In the genomic region with DNA sequence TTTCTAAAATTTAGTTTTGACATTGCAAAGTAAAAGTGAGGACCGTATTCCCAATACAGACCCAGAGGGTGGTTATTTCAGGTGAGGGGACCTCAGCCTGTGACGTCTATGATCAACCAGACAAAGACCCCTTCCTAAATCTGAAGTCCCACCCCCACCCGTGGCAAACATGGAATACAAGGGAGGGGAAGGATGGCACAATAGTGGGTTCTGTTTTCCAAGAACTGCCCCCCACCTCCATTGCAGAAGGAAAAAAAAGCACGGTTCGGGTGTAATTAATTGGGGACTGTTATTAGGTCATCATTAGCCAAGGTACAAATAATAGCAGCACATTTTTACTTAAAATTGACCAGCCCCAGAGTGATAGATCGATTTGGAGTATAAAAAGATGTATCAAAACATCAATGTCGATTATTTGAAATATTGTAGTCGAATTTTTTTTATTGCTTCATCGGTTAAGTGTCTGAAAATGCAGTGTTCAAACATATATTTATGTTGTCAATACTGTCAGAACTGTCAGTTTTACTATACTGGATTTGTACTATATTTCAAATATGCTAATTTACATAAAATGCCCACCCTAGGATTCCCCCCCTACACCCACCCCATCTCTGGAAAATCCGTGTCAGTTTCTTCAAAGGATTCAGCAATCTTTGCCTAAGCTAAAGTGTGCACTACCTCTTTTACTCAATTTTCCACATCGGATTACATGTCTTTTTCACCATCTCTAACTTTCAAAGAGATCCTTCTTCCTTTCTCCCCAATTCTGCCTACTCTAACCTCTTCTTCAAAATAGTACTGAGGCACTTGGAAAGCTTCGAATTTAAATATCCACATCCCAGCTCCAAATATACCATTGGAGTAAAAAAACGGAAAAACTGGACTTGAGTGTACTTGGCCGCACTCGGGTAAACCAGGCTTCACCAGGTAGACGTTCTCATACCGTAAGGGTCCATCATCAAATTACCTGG, we compare ENCODE assay signal across 2 cellular contexts.
A peak's percentile ranks its signal among the peaks of the same experiment; 100 is the strongest.
TF ChIP-seq lines count a peak whose summit lies in the region.

No MANE protein-coding gene starts in this region.

TF ChIP-seq in GM23338, 12 proteins besides CTCF, POLR2A, EP300 and RAD21:
- TF ChIP-seq, protein P1, sequence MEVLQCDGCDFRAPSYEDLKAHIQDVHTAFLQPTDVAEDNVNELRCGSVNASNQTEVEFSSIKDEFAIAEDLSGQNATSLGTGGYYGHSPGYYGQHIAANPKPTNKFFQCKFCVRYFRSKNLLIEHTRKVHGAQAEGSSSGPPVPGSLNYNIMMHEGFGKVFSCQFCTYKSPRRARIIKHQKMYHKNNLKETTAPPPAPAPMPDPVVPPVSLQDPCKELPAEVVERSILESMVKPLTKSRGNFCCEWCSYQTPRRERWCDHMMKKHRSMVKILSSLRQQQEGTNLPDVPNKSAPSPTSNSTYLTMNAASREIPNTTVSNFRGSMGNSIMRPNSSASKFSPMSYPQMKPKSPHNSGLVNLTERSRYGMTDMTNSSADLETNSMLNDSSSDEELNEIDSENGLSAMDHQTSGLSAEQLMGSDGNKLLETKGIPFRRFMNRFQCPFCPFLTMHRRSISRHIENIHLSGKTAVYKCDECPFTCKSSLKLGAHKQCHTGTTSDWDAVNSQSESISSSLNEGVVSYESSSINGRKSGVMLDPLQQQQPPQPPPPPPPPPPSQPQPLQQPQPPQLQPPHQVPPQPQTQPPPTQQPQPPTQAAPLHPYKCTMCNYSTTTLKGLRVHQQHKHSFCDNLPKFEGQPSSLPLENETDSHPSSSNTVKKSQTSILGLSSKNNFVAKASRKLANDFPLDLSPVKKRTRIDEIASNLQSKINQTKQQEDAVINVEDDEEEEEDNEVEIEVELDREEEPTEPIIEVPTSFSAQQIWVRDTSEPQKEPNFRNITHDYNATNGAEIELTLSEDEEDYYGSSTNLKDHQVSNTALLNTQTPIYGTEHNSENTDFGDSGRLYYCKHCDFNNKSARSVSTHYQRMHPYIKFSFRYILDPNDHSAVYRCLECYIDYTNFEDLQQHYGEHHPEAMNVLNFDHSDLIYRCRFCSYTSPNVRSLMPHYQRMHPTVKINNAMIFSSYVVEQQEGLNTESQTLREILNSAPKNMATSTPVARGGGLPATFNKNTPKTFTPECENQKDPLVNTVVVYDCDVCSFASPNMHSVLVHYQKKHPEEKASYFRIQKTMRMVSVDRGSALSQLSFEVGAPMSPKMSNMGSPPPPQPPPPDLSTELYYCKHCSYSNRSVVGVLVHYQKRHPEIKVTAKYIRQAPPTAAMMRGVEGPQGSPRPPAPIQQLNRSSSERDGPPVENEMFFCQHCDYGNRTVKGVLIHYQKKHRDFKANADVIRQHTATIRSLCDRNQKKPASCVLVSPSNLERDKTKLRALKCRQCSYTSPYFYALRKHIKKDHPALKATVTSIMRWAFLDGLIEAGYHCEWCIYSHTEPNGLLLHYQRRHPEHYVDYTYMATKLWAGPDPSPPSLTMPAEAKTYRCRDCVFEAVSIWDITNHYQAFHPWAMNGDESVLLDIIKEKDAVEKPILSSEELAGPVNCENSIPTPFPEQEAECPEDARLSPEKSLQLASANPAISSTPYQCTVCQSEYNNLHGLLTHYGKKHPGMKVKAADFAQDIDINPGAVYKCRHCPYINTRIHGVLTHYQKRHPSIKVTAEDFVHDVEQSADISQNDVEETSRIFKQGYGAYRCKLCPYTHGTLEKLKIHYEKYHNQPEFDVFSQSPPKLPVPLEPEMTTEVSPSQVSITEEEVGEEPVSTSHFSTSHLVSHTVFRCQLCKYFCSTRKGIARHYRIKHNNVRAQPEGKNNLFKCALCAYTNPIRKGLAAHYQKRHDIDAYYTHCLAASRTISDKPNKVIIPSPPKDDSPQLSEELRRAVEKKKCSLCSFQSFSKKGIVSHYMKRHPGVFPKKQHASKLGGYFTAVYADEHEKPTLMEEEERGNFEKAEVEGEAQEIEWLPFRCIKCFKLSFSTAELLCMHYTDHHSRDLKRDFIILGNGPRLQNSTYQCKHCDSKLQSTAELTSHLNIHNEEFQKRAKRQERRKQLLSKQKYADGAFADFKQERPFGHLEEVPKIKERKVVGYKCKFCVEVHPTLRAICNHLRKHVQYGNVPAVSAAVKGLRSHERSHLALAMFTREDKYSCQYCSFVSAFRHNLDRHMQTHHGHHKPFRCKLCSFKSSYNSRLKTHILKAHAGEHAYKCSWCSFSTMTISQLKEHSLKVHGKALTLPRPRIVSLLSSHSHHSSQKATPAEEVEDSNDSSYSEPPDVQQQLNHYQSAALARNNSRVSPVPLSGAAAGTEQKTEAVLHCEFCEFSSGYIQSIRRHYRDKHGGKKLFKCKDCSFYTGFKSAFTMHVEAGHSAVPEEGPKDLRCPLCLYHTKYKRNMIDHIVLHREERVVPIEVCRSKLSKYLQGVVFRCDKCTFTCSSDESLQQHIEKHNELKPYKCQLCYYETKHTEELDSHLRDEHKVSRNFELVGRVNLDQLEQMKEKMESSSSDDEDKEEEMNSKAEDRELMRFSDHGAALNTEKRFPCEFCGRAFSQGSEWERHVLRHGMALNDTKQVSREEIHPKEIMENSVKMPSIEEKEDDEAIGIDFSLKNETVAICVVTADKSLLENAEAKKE (CRISPR knock-in tag; IDR thresholded peaks at IDR 0.05), result no peak
- TF ChIP-seq POLR2AphosphoS5 (IDR thresholded peaks at IDR 0.05; ENCODE audit: low read depth) (no peak), EZH2phosphoT487 (IDR thresholded peaks at IDR 0.05; ENCODE audit: unreplicated experiment) (no peak), JUNB (IDR thresholded peaks at IDR 0.05; ENCODE audit: unreplicated experiment) (peak; percentile 36), EZH2 (IDR thresholded peaks at IDR 0.05; ENCODE audit: low read depth, unreplicated experiment) (peak; percentile 78)

TF ChIP-seq in WTC11, 78 proteins besides CTCF, POLR2A, EP300 and RAD21 (continued from another document):
- TF ChIP-seq, protein P2, sequence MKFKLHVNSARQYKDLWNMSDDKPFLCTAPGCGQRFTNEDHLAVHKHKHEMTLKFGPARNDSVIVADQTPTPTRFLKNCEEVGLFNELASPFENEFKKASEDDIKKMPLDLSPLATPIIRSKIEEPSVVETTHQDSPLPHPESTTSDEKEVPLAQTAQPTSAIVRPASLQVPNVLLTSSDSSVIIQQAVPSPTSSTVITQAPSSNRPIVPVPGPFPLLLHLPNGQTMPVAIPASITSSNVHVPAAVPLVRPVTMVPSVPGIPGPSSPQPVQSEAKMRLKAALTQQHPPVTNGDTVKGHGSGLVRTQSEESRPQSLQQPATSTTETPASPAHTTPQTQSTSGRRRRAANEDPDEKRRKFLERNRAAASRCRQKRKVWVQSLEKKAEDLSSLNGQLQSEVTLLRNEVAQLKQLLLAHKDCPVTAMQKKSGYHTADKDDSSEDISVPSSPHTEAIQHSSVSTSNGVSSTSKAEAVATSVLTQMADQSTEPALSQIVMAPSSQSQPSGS (CRISPR knock-in tag; IDR thresholded peaks at IDR 0.05; ENCODE audit: borderline replicate concordance, low read depth), result no peak
- TF ChIP-seq RELA (CRISPR knock-in tag; IDR thresholded peaks at IDR 0.05; ENCODE audit: borderline replicate concordance), result no peak
- no peak for TF ChIP-seq GTF2I (CRISPR knock-in tag; conservative IDR thresholded peaks at IDR 0.05)
- TF ChIP-seq RORB (CRISPR knock-in tag; IDR thresholded peaks at IDR 0.05), result no peak
- TF ChIP-seq, protein P3, sequence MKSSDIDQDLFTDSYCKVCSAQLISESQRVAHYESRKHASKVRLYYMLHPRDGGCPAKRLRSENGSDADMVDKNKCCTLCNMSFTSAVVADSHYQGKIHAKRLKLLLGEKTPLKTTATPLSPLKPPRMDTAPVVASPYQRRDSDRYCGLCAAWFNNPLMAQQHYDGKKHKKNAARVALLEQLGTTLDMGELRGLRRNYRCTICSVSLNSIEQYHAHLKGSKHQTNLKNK (CRISPR knock-in tag; IDR thresholded peaks at IDR 0.05), result no peak
- no peak for TF ChIP-seq ZNF138 (CRISPR knock-in tag; conservative IDR thresholded peaks at IDR 0.05)
- TF ChIP-seq EMX1 (CRISPR knock-in tag; IDR thresholded peaks at IDR 0.05), result no peak
- TF ChIP-seq, protein P4, sequence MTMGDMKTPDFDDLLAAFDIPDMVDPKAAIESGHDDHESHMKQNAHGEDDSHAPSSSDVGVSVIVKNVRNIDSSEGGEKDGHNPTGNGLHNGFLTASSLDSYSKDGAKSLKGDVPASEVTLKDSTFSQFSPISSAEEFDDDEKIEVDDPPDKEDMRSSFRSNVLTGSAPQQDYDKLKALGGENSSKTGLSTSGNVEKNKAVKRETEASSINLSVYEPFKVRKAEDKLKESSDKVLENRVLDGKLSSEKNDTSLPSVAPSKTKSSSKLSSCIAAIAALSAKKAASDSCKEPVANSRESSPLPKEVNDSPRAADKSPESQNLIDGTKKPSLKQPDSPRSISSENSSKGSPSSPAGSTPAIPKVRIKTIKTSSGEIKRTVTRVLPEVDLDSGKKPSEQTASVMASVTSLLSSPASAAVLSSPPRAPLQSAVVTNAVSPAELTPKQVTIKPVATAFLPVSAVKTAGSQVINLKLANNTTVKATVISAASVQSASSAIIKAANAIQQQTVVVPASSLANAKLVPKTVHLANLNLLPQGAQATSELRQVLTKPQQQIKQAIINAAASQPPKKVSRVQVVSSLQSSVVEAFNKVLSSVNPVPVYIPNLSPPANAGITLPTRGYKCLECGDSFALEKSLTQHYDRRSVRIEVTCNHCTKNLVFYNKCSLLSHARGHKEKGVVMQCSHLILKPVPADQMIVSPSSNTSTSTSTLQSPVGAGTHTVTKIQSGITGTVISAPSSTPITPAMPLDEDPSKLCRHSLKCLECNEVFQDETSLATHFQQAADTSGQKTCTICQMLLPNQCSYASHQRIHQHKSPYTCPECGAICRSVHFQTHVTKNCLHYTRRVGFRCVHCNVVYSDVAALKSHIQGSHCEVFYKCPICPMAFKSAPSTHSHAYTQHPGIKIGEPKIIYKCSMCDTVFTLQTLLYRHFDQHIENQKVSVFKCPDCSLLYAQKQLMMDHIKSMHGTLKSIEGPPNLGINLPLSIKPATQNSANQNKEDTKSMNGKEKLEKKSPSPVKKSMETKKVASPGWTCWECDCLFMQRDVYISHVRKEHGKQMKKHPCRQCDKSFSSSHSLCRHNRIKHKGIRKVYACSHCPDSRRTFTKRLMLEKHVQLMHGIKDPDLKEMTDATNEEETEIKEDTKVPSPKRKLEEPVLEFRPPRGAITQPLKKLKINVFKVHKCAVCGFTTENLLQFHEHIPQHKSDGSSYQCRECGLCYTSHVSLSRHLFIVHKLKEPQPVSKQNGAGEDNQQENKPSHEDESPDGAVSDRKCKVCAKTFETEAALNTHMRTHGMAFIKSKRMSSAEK (CRISPR knock-in tag; IDR thresholded peaks at IDR 0.05; ENCODE audit: borderline replicate concordance), result no peak
- TF ChIP-seq, protein P5, sequence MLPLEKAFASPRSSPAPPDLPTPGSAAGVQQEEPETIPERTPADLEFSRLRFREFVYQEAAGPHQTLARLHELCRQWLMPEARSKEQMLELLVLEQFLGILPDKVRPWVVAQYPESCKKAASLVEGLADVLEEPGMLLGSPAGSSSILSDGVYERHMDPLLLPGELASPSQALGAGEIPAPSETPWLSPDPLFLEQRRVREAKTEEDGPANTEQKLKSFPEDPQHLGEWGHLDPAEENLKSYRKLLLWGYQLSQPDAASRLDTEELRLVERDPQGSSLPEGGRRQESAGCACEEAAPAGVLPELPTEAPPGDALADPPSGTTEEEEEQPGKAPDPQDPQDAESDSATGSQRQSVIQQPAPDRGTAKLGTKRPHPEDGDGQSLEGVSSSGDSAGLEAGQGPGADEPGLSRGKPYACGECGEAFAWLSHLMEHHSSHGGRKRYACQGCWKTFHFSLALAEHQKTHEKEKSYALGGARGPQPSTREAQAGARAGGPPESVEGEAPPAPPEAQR (CRISPR knock-in tag; IDR thresholded peaks at IDR 0.05), result no peak
- no peak for TF ChIP-seq TEAD4 (CRISPR knock-in tag; IDR thresholded peaks at IDR 0.05)
- TF ChIP-seq, protein P6, sequence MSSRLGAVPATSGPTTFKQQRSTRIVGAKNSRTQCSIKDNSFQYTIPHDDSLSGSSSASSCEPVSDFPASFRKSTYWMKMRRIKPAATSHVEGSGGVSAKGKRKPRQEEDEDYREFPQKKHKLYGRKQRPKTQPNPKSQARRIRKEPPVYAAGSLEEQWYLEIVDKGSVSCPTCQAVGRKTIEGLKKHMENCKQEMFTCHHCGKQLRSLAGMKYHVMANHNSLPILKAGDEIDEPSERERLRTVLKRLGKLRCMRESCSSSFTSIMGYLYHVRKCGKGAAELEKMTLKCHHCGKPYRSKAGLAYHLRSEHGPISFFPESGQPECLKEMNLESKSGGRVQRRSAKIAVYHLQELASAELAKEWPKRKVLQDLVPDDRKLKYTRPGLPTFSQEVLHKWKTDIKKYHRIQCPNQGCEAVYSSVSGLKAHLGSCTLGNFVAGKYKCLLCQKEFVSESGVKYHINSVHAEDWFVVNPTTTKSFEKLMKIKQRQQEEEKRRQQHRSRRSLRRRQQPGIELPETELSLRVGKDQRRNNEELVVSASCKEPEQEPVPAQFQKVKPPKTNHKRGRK (CRISPR knock-in tag; IDR thresholded peaks at IDR 0.05; ENCODE audit: borderline replicate concordance), result no peak
- TF ChIP-seq ELF4 (CRISPR knock-in tag; IDR thresholded peaks at IDR 0.05; ENCODE audit: low read depth), result no peak
